25 cellular contexts compared by ENCODE assay signal in the genomic region with DNA sequence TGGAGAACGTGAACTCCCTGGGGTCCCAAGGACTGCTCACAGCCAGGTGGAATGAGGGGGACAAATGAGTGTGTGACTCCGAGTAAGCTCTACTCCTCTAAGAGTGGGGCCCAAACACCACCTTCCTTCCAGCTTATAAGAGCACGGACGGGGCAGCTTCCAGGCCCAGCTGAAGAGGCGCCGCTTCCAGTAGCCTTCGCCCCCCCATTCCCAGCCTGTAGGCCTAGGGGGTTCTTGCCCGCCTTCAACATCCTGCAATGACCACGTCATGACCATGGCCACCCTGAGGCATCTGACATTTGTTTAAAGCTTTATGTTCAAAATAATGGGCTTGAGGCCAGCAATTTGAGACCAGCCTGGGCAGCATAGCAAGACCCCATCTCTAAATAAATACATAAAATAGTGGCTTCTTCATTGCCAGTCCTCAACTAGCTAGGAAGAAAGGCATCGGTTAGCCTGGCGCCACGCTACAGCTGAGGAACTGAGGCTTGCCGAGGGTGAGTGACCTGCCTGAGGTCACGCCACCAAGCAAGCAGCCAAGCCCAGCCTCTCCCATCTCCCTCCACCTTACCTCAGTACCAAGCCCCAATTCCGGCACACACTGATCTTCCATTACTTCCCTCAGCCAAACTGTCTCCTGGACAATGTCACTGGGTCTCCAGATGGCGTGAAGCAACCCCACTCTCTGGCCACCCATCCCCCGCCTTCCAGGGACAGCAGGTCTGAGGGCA. TPM values are rescaled to one million over a fixed set of nuclear protein-coding genes. Genes with fewer than 3 reads are reported as not detected.
DNase-seq lines count a peak whose midpoint lies in the region; ATAC-seq and TF ChIP-seq lines count a peak whose summit lies in the region.
"Had no signal": no experiment of that assay in that cellular context is flagged by ENCODE, and none has a peak within 500 bp of the region (broad histone marks: within the 10 kb centered on the region; RNA-seq: fewer than 3 reads in every experiment).

No MANE protein-coding gene starts in this region.

- CTCF ChIA-PET in T-cell (lab: Charles Lee): no interaction called here

- no peaks in the 10 kb centered on the region for H3K9me3 ChIP-seq in heart left ventricle
- H3K9me3 ChIP-seq: A549, thoracic aorta had no signal

- no peak for DNase-seq in Right ventricle myocardium inferior (ENCODE audit: missing footprints)
- DNase-seq in left cardiac atrium: no peak
- DNase-seq in T-cell: no peak
- DNase-seq in heart left ventricle: no peak
- no peak for DNase-seq in ureter (ENCODE audit: low spot score)
- DNase-seq in NCI-H187 (lab: John Stamatoyannopoulos, UW): no peak
- DNase-seq: activated CD4-positive, CD25-positive, alpha-beta regulatory T cell treated with anti-CD3 and anti-CD28 coated beads, Interleukin-2, amount 50 U/mL, for 72 hours; activated effector memory CD4-positive, alpha-beta T cell treated with Interleukin-2 at 50 U/mL for 16 hours; amniotic stem cell; central memory CD4-positive, alpha-beta T cell; DMS53; effector CD8-positive, alpha-beta T cell; glutamatergic neuron; immature natural killer cell; MV-4-11; NCI-H526 treated with DMSO at 0.1 percent for 48 hours; OCI-M1 had no signal

- peaks cover 8 to 37% (median 20%) of the 10 kb centered on the region in 3 donors for H3K4me1 Mint-ChIP-seq in T-cell

- H3K9me3 Mint-ChIP-seq in T-cell: no peaks in the 10 kb centered on the region
- H3K9me3 Mint-ChIP-seq: immature natural killer cell; T-helper 2 cell treated with Interferon-gamma antibody and Interleukin-4, amounts not matched to agents 5 μg/mL and 100 μg/mL, for 36 hours had no signal

- POLR2A ChIA-PET in T-cell (lab: Charles Lee): interaction anchor here in 1 of 2 donors (0.6 to 0.9 kb wide), 2 partner anchors 11 to 459 kb away, joined by 3 to 6 read pairs; no protein-coding TSS in a partner anchor

- 89 to 97% (median 91%) methylated on average over 16 to 17 of the region's 17 CpGs for WGBS in heart left ventricle, 4 donors

- TF ChIP-seq POLR2A in heart left ventricle (IDR thresholded peaks at IDR 0.05): no peak

- H3K27me3 ChIP-seq in heart left ventricle: no peaks in the 10 kb centered on the region

- H3K4me3 ChIP-seq in heart left ventricle: no peak overlapping the region
- H3K4me3 ChIP-seq: A549, lung, smooth muscle cell, thoracic aorta had no signal

- no peaks in the 10 kb centered on the region for H3K36me3 Mint-ChIP-seq in T-cell
- H3K36me3 Mint-ChIP-seq: immature natural killer cell had no signal

- H3K4me3 Mint-ChIP-seq in T-cell: no peak overlapping the region
- H3K4me3 Mint-ChIP-seq: immature natural killer cell; T-helper 2 cell treated with Interferon-gamma antibody and Interleukin-4, amounts not matched to agents 5 μg/mL and 100 μg/mL, for 36 hours had no signal

- ATAC-seq in Right ventricle myocardium inferior: peak; percentile 43
- no peak for ATAC-seq in left cardiac atrium
- no peak for ATAC-seq in T-cell (replicated peaks in 1 of 4)
- ATAC-seq in heart left ventricle: peak; percentile 13 to 56 (median 42)
- ATAC-seq in GM19463 (IDR thresholded peaks at IDR 0.05; ENCODE audit: unreplicated experiment): no peak
- no peak for ATAC-seq in GM18907 (IDR thresholded peaks at IDR 0.05; ENCODE audit: unreplicated experiment)

- TF ChIP-seq CTCF in heart left ventricle (IDR thresholded peaks at IDR 0.05): no peak

- H3K27me3 Mint-ChIP-seq in T-cell: no peaks in the 10 kb centered on the region

- no peaks in the 10 kb centered on the region for H3K36me3 ChIP-seq in heart left ventricle
- H3K36me3 ChIP-seq: thoracic aorta had no signal

- intact Hi-C loops in Right ventricle myocardium inferior (cut with DNase I): no loop called here
- intact Hi-C loops in left cardiac atrium (cut with DNase I): no loop called here
- intact Hi-C loops in heart left ventricle (cut with DNase I): loop anchor here in 1 of 10 donors (5.0 kb wide), 1 partner anchor 42 kb away; no protein-coding TSS in a partner anchor

- peaks cover 0 to 28% (median 5%) of the 10 kb centered on the region in 12 donors for H3K4me1 ChIP-seq in heart left ventricle
- H3K4me1 ChIP-seq: A549 had no signal

- peak overlapping the region; percentile 39 to 43 for H3K27ac Mint-ChIP-seq in T-cell
- H3K27ac Mint-ChIP-seq: immature natural killer cell; T-helper 2 cell treated with Interferon-gamma antibody and Interleukin-4, amounts not matched to agents 5 μg/mL and 100 μg/mL, for 36 hours had no signal

- peak overlapping the region in 10 of 12 donors; percentile 16 to 84 (median 64) for H3K27ac ChIP-seq in heart left ventricle
- H3K27ac ChIP-seq: A549, thoracic aorta had no signal

RNA-seq across cellular contexts. Expression of gene TNFRSF13C, which starts 7.8 kb away (rescaled TPM):
- total RNA-seq in Right ventricle myocardium inferior (1.2 TPM), left cardiac atrium (under 1 TPM; 0.29 to 0.44 TPM), T-cell (10 to 100 TPM; 11.4 to 22.5 (median 15.4) TPM), heart left ventricle (under 1 TPM in 8 of 9 donors, not detected in 1; 0.35 to 0.61 (median 0.44) TPM), ureter (0.36 TPM)
- under 1 TPM; 0.07 to 0.34 TPM for polyA plus RNA-seq in heart left ventricle
- total RNA-seq: smooth muscle cell, thoracic aorta had no signal
- polyA plus RNA-seq: immature natural killer cell had no signal

RNA-seq across cellular contexts. Expression of gene CENPM, which starts 12.5 kb away (rescaled TPM):
- 1.5 TPM for total RNA-seq in Right ventricle myocardium inferior
- 1 to 10 TPM in 1 of 2 donors, under 1 TPM in 1; 0.79 to 2.0 TPM for total RNA-seq in left cardiac atrium
- 10 to 100 TPM in 2 of 5 donors, 1 to 10 TPM in 3; 5.1 to 16.7 (median 7.9) TPM for total RNA-seq in T-cell
- total RNA-seq in heart left ventricle: 1 to 10 TPM in 2 of 9 donors, under 1 TPM in 3, not detected in 4; 0.21 to 6.9 (median 0.52) TPM
- under 1 TPM; 0.30 to 0.79 TPM for polyA plus RNA-seq in heart left ventricle
- total RNA-seq in ureter: 1.2 TPM
- total RNA-seq: thoracic aorta had no signal

RNA-seq across cellular contexts. Expression of gene SHISA8, which starts 19.6 kb away (rescaled TPM):
- 6.8 TPM for total RNA-seq in Right ventricle myocardium inferior
- total RNA-seq in left cardiac atrium: 1 to 10 TPM; 1.1 to 3.3 TPM
- total RNA-seq in T-cell: 1 to 10 TPM in 1 of 5 donors, under 1 TPM in 3, not detected in 1; 0.56 to 1.2 (median 0.75) TPM
- 1 to 10 TPM in 4 of 9 donors, under 1 TPM in 5; 0.48 to 4.4 (median 1.00) TPM for total RNA-seq in heart left ventricle
- 1 to 10 TPM in 1 of 2 donors, not detected in 1; 1.7 TPM for polyA plus RNA-seq in heart left ventricle
- total RNA-seq in ureter: not detected
- total RNA-seq: fibroblast of lung, smooth muscle cell, thoracic aorta had no signal
- polyA plus RNA-seq: fibroblast of lung, immature natural killer cell had no signal

RNA-seq across cellular contexts. Expression of gene SEPTIN3, which starts 34.8 kb away (rescaled TPM):
- total RNA-seq in Right ventricle myocardium inferior: 0.08 TPM
- under 1 TPM; 0.09 to 0.24 TPM for total RNA-seq in left cardiac atrium
- total RNA-seq in T-cell: under 1 TPM; 0.10 to 0.30 (median 0.23) TPM
- total RNA-seq in heart left ventricle: under 1 TPM in 6 of 9 donors, not detected in 3; 0.07 to 0.53 (median 0.23) TPM
- polyA plus RNA-seq in heart left ventricle: under 1 TPM; 0.03 to 0.08 TPM
- total RNA-seq in ureter: 0.99 TPM
- total RNA-seq: thoracic aorta had no signal
- polyA plus RNA-seq: immature natural killer cell had no signal

Comparison
In these comparisons a context has a peak if more than half of its experiments do, and no peak if none do; other contexts are left out.
1. ATAC-seq: peak in Right ventricle myocardium inferior (single experiment) and heart left ventricle (4 of 4); none in left cardiac atrium (0 of 2), T-cell (0 of 4), GM19463 (single experiment) and GM18907 (single experiment).